In genomic region chr11:123062892-123063395, GRCh38 we compare ENCODE assay signal across 8 cellular contexts. TPM values are rescaled to one million over a fixed set of nuclear protein-coding genes. Genes with fewer than 3 reads are reported as not detected.
DNase-seq lines count a peak whose midpoint lies in the region; ATAC-seq and TF ChIP-seq lines count a peak whose summit lies in the region.

No MANE protein-coding gene starts in this region.

- H4K5ac ChIP-seq in mesendoderm (ENCODE audit: low read length): no peak overlapping the region

- H2BK120ac ChIP-seq in mesendoderm (ENCODE audit: low read depth, low read length): peak overlapping the region; percentile 95

- peaks cover 37% of the 10 kb centered on the region for H3K79me2 ChIP-seq in mesendoderm (ENCODE audit: control insufficient read depth, insufficient read depth, low read length)

- POLR2A ChIA-PET in BJ (lab: Charles Lee): no interaction called here

- no CpG with 5 or more reads among the region's 29 CpGs for WGBS in mesendoderm (ENCODE audit: extremely low coverage, insufficient coverage, low lambda C conversion rate)
- 0 to 1% methylated on average over 29 of the region's 29 CpGs for WGBS in aorta, 2 donors

- no peaks in the 10 kb centered on the region for H3K27me3 ChIP-seq in BJ (ENCODE audit: control insufficient read depth, insufficient read depth, low read length)
- no peaks in the 10 kb centered on the region for H3K27me3 ChIP-seq in NT2/D1 (ENCODE audit: insufficient read depth, insufficient read length)
- no peaks in the 10 kb centered on the region for H3K27me3 ChIP-seq in mesendoderm (ENCODE audit: insufficient read depth, low read length, poor library complexity)
- no peaks in the 10 kb centered on the region for H3K27me3 ChIP-seq in aorta (ENCODE audit: control insufficient read depth in 1 of 2, insufficient read depth in 2 of 2, low read length in 1 of 2)

- peak overlapping the region; percentile 98 for H4K8ac ChIP-seq in mesendoderm (ENCODE audit: low read depth, low read length)

- ATAC-seq in GM21528 (IDR thresholded peaks at IDR 0.05; ENCODE audit: low FRiP score, unreplicated experiment) (peak; percentile 4), aorta (ENCODE audit: low FRiP score) (peak; percentile 47), GM19397 (IDR thresholded peaks at IDR 0.05; ENCODE audit: unreplicated experiment) (no peak)

- CTCF ChIA-PET in BJ (lab: Yijun Ruan, JAX): interaction anchor here (0.6 to 2.6 kb wide), 5 partner anchors 9 to 679 kb away, joined by 3 to 9 read pairs (median 6); no protein-coding TSS in a partner anchor

- no peaks in the 10 kb centered on the region for H3K79me1 ChIP-seq in mesendoderm (ENCODE audit: low read length)

- intact Hi-C loops in aorta (cut with DNase I): no loop called here

- no peak for TF ChIP-seq CTCF in BJ (IDR thresholded peaks at IDR 0.05; ENCODE audit: insufficient read depth, low read depth, low read length)
- TF ChIP-seq CTCF in coronary artery (IDR thresholded peaks at IDR 0.05): no peak

- H2BK5ac ChIP-seq in mesendoderm (ENCODE audit: low read length): peak overlapping the region; percentile 94

- peak overlapping the region; percentile 98 for H3K9ac ChIP-seq in NT2/D1 (ENCODE audit: insufficient read length, low read depth)
- H3K9ac ChIP-seq in mesendoderm (ENCODE audit: low read length): peak overlapping the region; percentile 96

- H2AK5ac ChIP-seq in mesendoderm (ENCODE audit: low read length): no peak overlapping the region

- no peaks in the 10 kb centered on the region for H3K4me1 ChIP-seq in NT2/D1 (ENCODE audit: insufficient read depth, insufficient read length)
- H3K4me1 ChIP-seq in mesendoderm (ENCODE audit: control insufficient read depth, low read depth, low read length): peaks cover 2% of the 10 kb centered on the region
- peaks cover 0 to 2% of the 10 kb centered on the region in 2 donors for H3K4me1 ChIP-seq in aorta (ENCODE audit: control insufficient read depth in 1 of 2, insufficient read depth in 2 of 2, low read length in 2 of 2)

- peak overlapping the region; percentile 94 for H3K4ac ChIP-seq in mesendoderm (ENCODE audit: low read depth, low read length)

- H3K36me3 ChIP-seq in BJ (ENCODE audit: control insufficient read depth, insufficient read depth, low read length) (peaks cover 15% of the 10 kb centered on the region), NT2/D1 (ENCODE audit: insufficient read depth, insufficient read length, low read length) (peaks cover 40% of the 10 kb centered on the region), mesendoderm (ENCODE audit: control insufficient read depth, insufficient read depth, low read length) (peaks cover 23% of the 10 kb centered on the region), aorta (ENCODE audit: control insufficient read depth in 1 of 2, insufficient read depth in 2 of 2, low read length in 1 of 2) (peaks cover 2 to 6% of the 10 kb centered on the region in 2 donors)

- H3K4me2 ChIP-seq in mesendoderm (ENCODE audit: low read length): peak overlapping the region; percentile 6

- H3K23ac ChIP-seq in mesendoderm (ENCODE audit: low read length): peak overlapping the region; percentile 85

- peak overlapping the region; percentile 97 for H3K56ac ChIP-seq in mesendoderm (ENCODE audit: low read length)

- peak overlapping the region; percentile 94 for H3K18ac ChIP-seq in mesendoderm (ENCODE audit: low read length)

- peak overlapping the region; percentile 85 for H3K4me3 ChIP-seq in BJ (ENCODE audit: low read depth, low read length)
- H3K4me3 ChIP-seq in NT2/D1 (ENCODE audit: insufficient read length, low read depth): peak overlapping the region; percentile 98
- H3K4me3 ChIP-seq in coronary artery: peak overlapping the region; percentile 94
- peak overlapping the region; percentile 76 for H3K4me3 ChIP-seq in mesendoderm (ENCODE audit: low read length)
- peak overlapping the region; percentile 56 to 69 for H3K4me3 ChIP-seq in aorta (ENCODE audit: low read length in 2 of 2)

- DNase-seq in BJ (ENCODE audit: low read depth): no peak
- DNase-seq in NT2/D1 (ENCODE audit: low read depth, low spot score): peak; percentile 32
- DNase-seq in coronary artery (ENCODE audit: low spot score): no peak
- peak; percentile 72 for DNase-seq in mesendoderm
- no peak for DNase-seq in aorta
- no peak for DNase-seq in activated CD4-positive, CD25-positive, alpha-beta regulatory T cell treated with anti-CD3 and anti-CD28 coated beads, Interleukin-2, amount 50 U/mL, for 72 hours

- no peak overlapping the region for H2BK15ac ChIP-seq in mesendoderm (replicated peaks; ENCODE audit: low read depth)

- H3K9me3 ChIP-seq in NT2/D1 (ENCODE audit: insufficient read depth, low read length) (no peaks in the 10 kb centered on the region), aorta (ENCODE audit: control insufficient read depth, low read length) (no peaks in the 10 kb centered on the region)

- H3K27ac ChIP-seq in coronary artery (peak overlapping the region; percentile 98 to 100), mesendoderm (ENCODE audit: low read depth, low read length) (peak overlapping the region; percentile 99), aorta (ENCODE audit: low read depth in 1 of 2, low read length in 2 of 2) (peak overlapping the region; percentile 97 to 100)

RNA-seq across cellular contexts. Expression of gene HSPA8, which starts 1.0 kb away (rescaled TPM):
- polyA plus RNA-seq in BJ (2011; rRNA removed) (2,832 and 2,841 TPM in 2 replicates), aorta (100 to 1,000 TPM; 320 to 445 TPM)
- polyA minus RNA-seq in BJ (2011; rRNA and poly(A)+ RNA removed): 1,125 and 1,657 TPM in 2 replicates
- polyA plus RNA-seq in mesendoderm (2013, experiment 1 of 2): 2,354 TPM
- 2,369 TPM for polyA plus RNA-seq in mesendoderm (2013, experiment 2 of 2)
- 100 to 1,000 TPM; 543 to 888 TPM for total RNA-seq in aorta

Comparison
In these comparisons a context has a peak if more than half of its experiments do, and no peak if none do; other contexts are left out.
1. DNase-seq: peak in NT2/D1 (single experiment) and mesendoderm (single experiment); none in BJ (single experiment), coronary artery (single experiment), aorta (0 of 2) and activated CD4-positive, CD25-positive, alpha-beta regulatory T cell treated with anti-CD3 and anti-CD28 coated beads, Interleukin-2, amount 50 U/mL, for 72 hours (single experiment).
2. Peak in every context shown above with its lines, with median percentiles within 50 percentile points of each other: H3K4me3 ChIP-seq and H3K27ac ChIP-seq.